In the genomic region with DNA sequence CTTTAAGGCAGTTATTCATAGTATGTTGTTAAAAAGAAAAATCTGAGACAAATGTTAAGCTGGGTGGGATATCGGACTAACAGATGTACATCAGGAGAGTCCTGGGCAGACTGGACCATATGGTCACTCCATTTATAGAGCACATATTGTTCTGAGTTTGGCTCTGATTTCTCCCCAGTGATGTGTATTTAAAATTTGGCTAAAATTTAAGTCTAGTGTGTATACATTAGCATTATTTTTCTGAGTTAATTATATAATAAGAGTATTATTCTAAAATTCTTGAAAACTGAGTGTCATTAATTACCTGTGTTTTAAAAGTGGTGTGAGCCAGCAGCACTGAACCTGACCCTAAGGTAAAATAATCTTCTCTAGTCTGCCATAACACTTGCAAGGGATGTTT, we compare ENCODE assay signal across 27 cellular contexts.
"Had no signal": no experiment of that assay in that cellular context is flagged by ENCODE, and none has a peak within 500 bp of the region (broad histone marks: within the 10 kb centered on the region; RNA-seq: fewer than 3 reads in every experiment).

No MANE protein-coding gene starts in this region.

- H3K4me1 ChIP-seq: prostate gland had no signal

- H3K4me3 ChIP-seq: adrenal gland, body of pancreas, cardiac muscle cell, gastroesophageal sphincter, pancreas, prostate gland, sigmoid colon, suprapubic skin, tibial artery had no signal

- H3K9me3 Mint-ChIP-seq: activated naive CD8-positive, alpha-beta T cell treated with anti-CD3 and anti-CD28 coated beads for 36 hours; T-helper 2 cell treated with Interferon-gamma antibody and Interleukin-4, amounts not matched to agents 5 μg/mL and 100 μg/mL, for 36 hours had no signal

- H3K27ac ChIP-seq: adrenal gland, body of pancreas, cardiac muscle cell, gastroesophageal sphincter, pancreas, prostate gland, sigmoid colon, suprapubic skin, tibial artery had no signal

- H3K4me3 Mint-ChIP-seq: activated CD4-positive, alpha-beta T cell treated with anti-CD3 and anti-CD28 coated beads for 36 hours; activated naive CD8-positive, alpha-beta T cell treated with anti-CD3 and anti-CD28 coated beads for 36 hours; T-helper 2 cell treated with Interferon-gamma antibody and Interleukin-4, amounts not matched to agents 5 μg/mL and 100 μg/mL, for 36 hours had no signal

- H3K36me3 Mint-ChIP-seq: naive B cell had no signal

- H3K27me3 Mint-ChIP-seq: activated CD4-positive, alpha-beta T cell treated with anti-CD3 and anti-CD28 coated beads for 36 hours; activated naive CD8-positive, alpha-beta T cell treated with anti-CD3 and anti-CD28 coated beads for 36 hours; naive B cell had no signal

- H3K9me3 ChIP-seq: adrenal gland, body of pancreas, gastroesophageal sphincter, pancreas, prostate gland, sigmoid colon, suprapubic skin, tibial artery had no signal

- DNase-seq: activated CD4-positive, alpha-beta T cell treated with anti-CD3 and anti-CD28 coated beads for 36 hours; activated CD4-positive, alpha-beta T cell treated with anti-CD3 and anti-CD28 coated beads, Interleukin-2, amount 50 U/mL, for 4 hours; activated CD4-positive, CD25-positive, alpha-beta regulatory T cell; activated effector memory CD4-positive, alpha-beta T cell treated with Interleukin-2 at 50 U/mL for 16 hours; activated naive CD4-positive, alpha-beta T cell treated with Interleukin-2 at 50 U/mL for 16 hours; activated naive CD8-positive, alpha-beta T cell treated with anti-CD3 and anti-CD28 coated beads for 36 hours; adrenal gland; aorta; body of pancreas; head of caudate nucleus; hippocampal formation; left cardiac atrium; left ventricle myocardium superior; naive B cell; nucleus accumbens; pancreas; retina; sigmoid colon; small intestine; stimulated activated CD4-positive, alpha-beta T cell treated with anti-CD3 and anti-CD28 coated beads, Interleukin-1b, Interleukin-23, amount 100 ng/mL, for 48 hours; stimulated activated naive CD4-positive, alpha-beta T cell; tibial artery had no signal

- H3K27me3 ChIP-seq: adrenal gland, body of pancreas, cardiac muscle cell, gastroesophageal sphincter, pancreas, sigmoid colon, suprapubic skin, tibial artery had no signal

- H3K36me3 ChIP-seq: adrenal gland, cardiac muscle cell, gastroesophageal sphincter, pancreas, prostate gland, sigmoid colon, suprapubic skin, tibial artery had no signal

- H3K27ac Mint-ChIP-seq: activated CD4-positive, alpha-beta T cell treated with anti-CD3 and anti-CD28 coated beads for 36 hours; activated naive CD8-positive, alpha-beta T cell treated with anti-CD3 and anti-CD28 coated beads for 36 hours; T-helper 2 cell treated with Interferon-gamma antibody and Interleukin-4, amounts not matched to agents 5 μg/mL and 100 μg/mL, for 36 hours had no signal
